In the genomic region with DNA sequence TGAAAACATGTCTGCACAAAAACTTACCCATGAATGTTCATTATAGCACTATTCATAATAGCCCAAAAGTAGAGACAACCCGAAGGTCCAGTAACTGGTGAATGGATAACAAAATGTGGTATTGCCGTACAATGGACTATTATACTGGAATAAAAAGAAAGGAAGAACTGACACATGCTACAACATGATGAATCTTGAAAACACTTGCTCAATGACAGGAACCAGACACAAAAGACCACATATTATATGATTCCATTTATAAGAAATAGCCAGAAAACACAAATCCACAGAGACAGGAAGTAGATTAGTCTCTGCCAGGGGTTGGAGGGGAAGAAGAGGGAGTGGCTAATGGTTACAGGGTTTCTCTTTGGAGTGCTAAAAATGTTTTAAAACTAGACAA, we compare ENCODE assay signal across 16 cellular contexts. TPM values are rescaled to one million over a fixed set of nuclear protein-coding genes. Genes with fewer than 3 reads are reported as not detected.
DNase-seq lines count a peak whose midpoint lies in the region; ATAC-seq and TF ChIP-seq lines count a peak whose summit lies in the region.
"Had no signal": no experiment of that assay in that cellular context is flagged by ENCODE, and none has a peak within 500 bp of the region (broad histone marks: within the 10 kb centered on the region; RNA-seq: fewer than 3 reads in every experiment).

No MANE protein-coding gene starts in this region.

- peak overlapping the region; percentile 57 for H3K27ac Mint-ChIP-seq in activated T-cell treated with anti-CD3 and anti-CD28 coated beads, Interleukin-2, amount 50 U/mL, for 24 hours
- no peak overlapping the region for H3K27ac Mint-ChIP-seq in activated T-cell treated with anti-CD3 and anti-CD28 coated beads, Interleukin-2, amount 50 U/mL, for 72 hours
- H3K27ac Mint-ChIP-seq in stimulated activated effector memory CD8-positive, alpha-beta T cell treated with anti-CD3 and anti-CD28 coated beads, Interleukin-12 subunit alpha, Interleukin-12 subunit beta, amount 100 ng/mL, for 72 hours = peak overlapping the region; percentile 57
- no peak overlapping the region for H3K27ac Mint-ChIP-seq in glutamatergic neuron (ENCODE audit: unreplicated experiment)
- H3K27ac Mint-ChIP-seq: CD8-positive, alpha-beta memory T cell had no signal

- no peaks in the 10 kb centered on the region for H3K36me3 Mint-ChIP-seq in activated T-cell treated with anti-CD3 and anti-CD28 coated beads, Interleukin-2, amount 50 U/mL, for 24 hours (ENCODE audit: low read depth)
- H3K36me3 Mint-ChIP-seq in activated T-cell treated with anti-CD3 and anti-CD28 coated beads, Interleukin-2, amount 50 U/mL, for 72 hours (ENCODE audit: insufficient read depth in 2 of 2) = peaks cover 1 to 2% of the 10 kb centered on the region in 2 donors
- H3K36me3 Mint-ChIP-seq in stimulated activated effector memory CD8-positive, alpha-beta T cell treated with anti-CD3 and anti-CD28 coated beads, Interleukin-12 subunit alpha, Interleukin-12 subunit beta, amount 100 ng/mL, for 72 hours = peaks cover 5% of the 10 kb centered on the region
- no peaks in the 10 kb centered on the region for H3K36me3 Mint-ChIP-seq in glutamatergic neuron (ENCODE audit: unreplicated experiment)
- H3K36me3 Mint-ChIP-seq: CD8-positive, alpha-beta memory T cell had no signal

- no peak overlapping the region for H3K4me3 Mint-ChIP-seq in activated T-cell treated with anti-CD3 and anti-CD28 coated beads, Interleukin-2, amount 50 U/mL, for 24 hours
- H3K4me3 Mint-ChIP-seq in activated T-cell treated with anti-CD3 and anti-CD28 coated beads, Interleukin-2, amount 50 U/mL, for 72 hours = peak overlapping the region in 1 of 2 donors; percentile 32
- H3K4me3 Mint-ChIP-seq in stimulated activated effector memory CD8-positive, alpha-beta T cell treated with anti-CD3 and anti-CD28 coated beads, Interleukin-12 subunit alpha, Interleukin-12 subunit beta, amount 100 ng/mL, for 72 hours = no peak overlapping the region
- no peak overlapping the region for H3K4me3 Mint-ChIP-seq in glutamatergic neuron (ENCODE audit: unreplicated experiment)
- H3K4me3 Mint-ChIP-seq: activated T-cell treated with anti-CD3 and anti-CD28 coated beads, Interleukin-2, amount 50 U/mL, for 4 hours; CD8-positive, alpha-beta memory T cell had no signal

- no peak for ATAC-seq in activated T-cell treated with anti-CD3 and anti-CD28 coated beads, Interleukin-2, amount 50 U/mL, for 72 hours (replicated peaks in 1 of 2)
- no peak for ATAC-seq in stimulated activated effector memory CD8-positive, alpha-beta T cell treated with anti-CD3 and anti-CD28 coated beads, Interleukin-12 subunit alpha, Interleukin-12 subunit beta, amount 100 ng/mL, for 72 hours
- no peak for ATAC-seq in GM19395 (IDR thresholded peaks at IDR 0.05; ENCODE audit: unreplicated experiment)
- ATAC-seq: sciatic nerve had no signal

- no peaks in the 10 kb centered on the region for H3K9me3 Mint-ChIP-seq in activated T-cell treated with anti-CD3 and anti-CD28 coated beads, Interleukin-2, amount 50 U/mL, for 24 hours
- peaks cover under 1 to 3% of the 10 kb centered on the region in 2 donors for H3K9me3 Mint-ChIP-seq in activated T-cell treated with anti-CD3 and anti-CD28 coated beads, Interleukin-2, amount 50 U/mL, for 72 hours
- peaks cover 4% of the 10 kb centered on the region for H3K9me3 Mint-ChIP-seq in stimulated activated effector memory CD8-positive, alpha-beta T cell treated with anti-CD3 and anti-CD28 coated beads, Interleukin-12 subunit alpha, Interleukin-12 subunit beta, amount 100 ng/mL, for 72 hours
- no peaks in the 10 kb centered on the region for H3K9me3 Mint-ChIP-seq in glutamatergic neuron (ENCODE audit: unreplicated experiment)
- H3K9me3 Mint-ChIP-seq: activated T-cell treated with anti-CD3 and anti-CD28 coated beads, Interleukin-2, amount 50 U/mL, for 4 hours; CD8-positive, alpha-beta memory T cell had no signal

- H3K27me3 Mint-ChIP-seq in activated T-cell treated with anti-CD3 and anti-CD28 coated beads, Interleukin-2, amount 50 U/mL, for 24 hours = peaks cover 26% of the 10 kb centered on the region
- peaks cover 28% of the 10 kb centered on the region for H3K27me3 Mint-ChIP-seq in activated T-cell treated with anti-CD3 and anti-CD28 coated beads, Interleukin-2, amount 50 U/mL, for 72 hours (ENCODE audit: low read depth)
- H3K27me3 Mint-ChIP-seq in glutamatergic neuron (ENCODE audit: unreplicated experiment) = no peaks in the 10 kb centered on the region

- H3K4me1 Mint-ChIP-seq in activated T-cell treated with anti-CD3 and anti-CD28 coated beads, Interleukin-2, amount 50 U/mL, for 24 hours (ENCODE audit: low read depth) = peaks cover 38% of the 10 kb centered on the region
- peaks cover 27% of the 10 kb centered on the region for H3K4me1 Mint-ChIP-seq in activated T-cell treated with anti-CD3 and anti-CD28 coated beads, Interleukin-2, amount 50 U/mL, for 72 hours (ENCODE audit: low read depth)
- H3K4me1 Mint-ChIP-seq in stimulated activated effector memory CD8-positive, alpha-beta T cell treated with anti-CD3 and anti-CD28 coated beads, Interleukin-12 subunit alpha, Interleukin-12 subunit beta, amount 100 ng/mL, for 72 hours = peaks cover 46% of the 10 kb centered on the region
- H3K4me1 Mint-ChIP-seq in glutamatergic neuron (ENCODE audit: low read depth, unreplicated experiment) = no peaks in the 10 kb centered on the region
- H3K4me1 Mint-ChIP-seq: CD8-positive, alpha-beta memory T cell had no signal

- TF ChIP-seq CTCF in glutamatergic neuron (IDR thresholded peaks at IDR 0.05; ENCODE audit: partially characterized antibody, unreplicated experiment) = no peak

- no peak for DNase-seq in activated T-cell treated with anti-CD3 and anti-CD28 coated beads, Interleukin-2, amount 50 U/mL, for 24 hours
- no peak for DNase-seq in activated T-cell treated with anti-CD3 and anti-CD28 coated beads, Interleukin-2, amount 50 U/mL, for 72 hours
- peak; percentile 53 for DNase-seq in OCI-M1 (lab: John Stamatoyannopoulos, UW)
- DNase-seq in dermis microvascular lymphatic vessel endothelial cell (ENCODE audit: low read depth in 2 of 2) = peak; percentile 45 to 54
- DNase-seq in stimulated activated effector memory CD8-positive, alpha-beta T cell treated with anti-CD3 and anti-CD28 coated beads, Interleukin-12 subunit alpha, Interleukin-12 subunit beta, amount 100 ng/mL, for 72 hours (ENCODE audit: low spot score in 2 of 2) = no peak
- DNase-seq in NCI-H2107 (lab: John Stamatoyannopoulos, UW) = no peak
- DNase-seq in glutamatergic neuron = no peak
- DNase-seq: activated T-cell treated with anti-CD3 and anti-CD28 coated beads, Interleukin-2, amount 50 U/mL, for 4 hours; CD8-positive, alpha-beta memory T cell; heart left ventricle; NCI-H2029 treated with DMSO at 0.1 percent for 48 hours; NCI-H526; Peyer's patch; stimulated activated CD4-positive, alpha-beta T cell treated with anti-CD3 and anti-CD28 coated beads, Interleukin-2, amount 100 ng/mL, for 48 hours had no signal

RNA-seq across cellular contexts. Expression of a gene that starts 18.3 kb away (rescaled TPM):
- 1 to 10 TPM; 1.2 to 2.1 TPM for total RNA-seq in activated T-cell treated with anti-CD3 and anti-CD28 coated beads, Interleukin-2, amount 50 U/mL, for 72 hours
- total RNA-seq in dermis microvascular lymphatic vessel endothelial cell (0.25 and 0.51 TPM in 2 replicates), glutamatergic neuron (ENCODE audit: unreplicated experiment) (4.4 TPM)

Comparison
In these comparisons a context has a peak if more than half of its experiments do, and no peak if none do; other contexts are left out.
1. H3K27ac Mint-ChIP-seq: peak in activated T-cell treated with anti-CD3 and anti-CD28 coated beads, Interleukin-2, amount 50 U/mL, for 24 hours (single experiment) and stimulated activated effector memory CD8-positive, alpha-beta T cell treated with anti-CD3 and anti-CD28 coated beads, Interleukin-12 subunit alpha, Interleukin-12 subunit beta, amount 100 ng/mL, for 72 hours (single experiment); none in activated T-cell treated with anti-CD3 and anti-CD28 coated beads, Interleukin-2, amount 50 U/mL, for 72 hours (single experiment) and glutamatergic neuron (single experiment).
2. DNase-seq: peak in OCI-M1 (single experiment) and dermis microvascular lymphatic vessel endothelial cell (2 of 2); none in activated T-cell treated with anti-CD3 and anti-CD28 coated beads, Interleukin-2, amount 50 U/mL, for 24 hours (single experiment), activated T-cell treated with anti-CD3 and anti-CD28 coated beads, Interleukin-2, amount 50 U/mL, for 72 hours (0 of 2), stimulated activated effector memory CD8-positive, alpha-beta T cell treated with anti-CD3 and anti-CD28 coated beads, Interleukin-12 subunit alpha, Interleukin-12 subunit beta, amount 100 ng/mL, for 72 hours (0 of 2), NCI-H2107 (single experiment) and glutamatergic neuron (single experiment).